30 cellular contexts compared by ENCODE assay signal in the genomic region with DNA sequence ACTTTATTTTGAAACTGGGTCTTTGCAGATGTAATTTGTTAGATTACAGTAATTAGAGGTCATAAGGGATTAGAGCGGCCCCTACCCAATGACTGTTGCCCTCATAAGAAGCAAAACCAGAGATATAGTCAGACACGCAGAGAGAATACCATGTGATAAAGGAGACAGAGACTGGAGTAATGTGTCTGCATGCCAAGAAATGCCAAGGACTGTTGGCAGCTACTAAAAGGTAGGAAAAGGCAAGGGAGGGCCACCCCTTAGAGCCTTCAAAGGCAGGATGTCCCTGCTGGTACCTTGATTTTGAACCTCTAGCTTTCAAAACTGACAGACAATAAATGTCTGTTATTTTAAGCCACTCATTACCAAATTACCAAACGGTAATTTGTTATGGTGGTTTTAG.
"Had no signal": no experiment of that assay in that cellular context is flagged by ENCODE, and none has a peak within 500 bp of the region (broad histone marks: within the 10 kb centered on the region; RNA-seq: fewer than 3 reads in every experiment).

No MANE protein-coding gene starts in this region.

- H3K4me3 Mint-ChIP-seq: activated CD4-positive, alpha-beta memory T cell treated with anti-CD3 and anti-CD28 coated beads, Interleukin-2, amount 10 ng/mL, durations not matched to agents 7 days and 5 days; activated CD4-positive, alpha-beta T cell treated with anti-CD3 and anti-CD28 coated beads, Interleukin-2, amount 10 ng/mL, durations not matched to agents 7 days and 5 days; activated naive CD4-positive, alpha-beta T cell treated with anti-CD3 and anti-CD28 coated beads, Interleukin-2, amount 10 ng/mL, durations not matched to agents 7 days and 5 days; activated naive CD8-positive, alpha-beta T cell treated with anti-CD3 and anti-CD28 coated beads, Interleukin-2, amount 10 ng/mL, durations not matched to agents 7 days and 5 days; activated T-cell treated with anti-CD3 and anti-CD28 coated beads, Interleukin-2, amount 50 U/mL, for 24 hours; activated T-cell treated with anti-CD3 and anti-CD28 coated beads, Interleukin-2, amount 50 U/mL, for 72 hours; central memory CD8-positive, alpha-beta T cell; effector memory CD8-positive, alpha-beta T cell; WTC11 had no signal

- H3K4me3 ChIP-seq: esophagus squamous epithelium, gastroesophageal sphincter, heart right ventricle, hepatocyte had no signal

- H3K4me1 Mint-ChIP-seq: activated CD4-positive, alpha-beta memory T cell treated with anti-CD3 and anti-CD28 coated beads, Interleukin-2, amount 10 ng/mL, durations not matched to agents 7 days and 5 days; activated CD4-positive, alpha-beta T cell treated with anti-CD3 and anti-CD28 coated beads, Interleukin-2, amount 10 ng/mL, durations not matched to agents 7 days and 5 days; activated naive CD4-positive, alpha-beta T cell treated with anti-CD3 and anti-CD28 coated beads, Interleukin-2, amount 10 ng/mL, durations not matched to agents 7 days and 5 days; activated naive CD8-positive, alpha-beta T cell treated with anti-CD3 and anti-CD28 coated beads, Interleukin-2, amount 10 ng/mL, durations not matched to agents 7 days and 5 days; central memory CD8-positive, alpha-beta T cell had no signal

- H3K27me3 Mint-ChIP-seq: activated CD4-positive, alpha-beta memory T cell treated with anti-CD3 and anti-CD28 coated beads, Interleukin-2, amount 10 ng/mL, durations not matched to agents 7 days and 5 days; activated CD4-positive, alpha-beta T cell treated with anti-CD3 and anti-CD28 coated beads, Interleukin-2, amount 10 ng/mL, durations not matched to agents 7 days and 5 days; activated naive CD4-positive, alpha-beta T cell treated with anti-CD3 and anti-CD28 coated beads, Interleukin-2, amount 10 ng/mL, durations not matched to agents 7 days and 5 days; activated naive CD8-positive, alpha-beta T cell treated with anti-CD3 and anti-CD28 coated beads, Interleukin-2, amount 10 ng/mL, durations not matched to agents 7 days and 5 days; activated T-cell treated with anti-CD3 and anti-CD28 coated beads, Interleukin-2, amount 50 U/mL, for 24 hours; central memory CD8-positive, alpha-beta T cell; effector memory CD8-positive, alpha-beta T cell had no signal

- H3K27me3 ChIP-seq: brain microvascular endothelial cell, esophagus squamous epithelium, gastroesophageal sphincter, heart right ventricle, hepatocyte had no signal

- H3K36me3 Mint-ChIP-seq: activated naive CD4-positive, alpha-beta T cell treated with anti-CD3 and anti-CD28 coated beads, Interleukin-2, amount 10 ng/mL, durations not matched to agents 7 days and 5 days; activated naive CD4-positive, alpha-beta T cell treated with anti-CD3 and anti-CD28 coated beads, Interleukin-2, amount 50 U/mL, for 72 hours; activated naive CD8-positive, alpha-beta T cell treated with anti-CD3 and anti-CD28 coated beads, Interleukin-2, amount 10 ng/mL, durations not matched to agents 7 days and 5 days had no signal

- ATAC-seq: activated naive CD4-positive, alpha-beta T cell treated with anti-CD3 and anti-CD28 coated beads, Interleukin-2, amount 50 U/mL, for 72 hours; activated T-cell treated with anti-CD3 and anti-CD28 coated beads, Interleukin-2, amount 50 U/mL, for 72 hours; effector memory CD8-positive, alpha-beta T cell; gastroesophageal sphincter; heart right ventricle; WTC11 had no signal

- H3K79me2 ChIP-seq: hepatocyte had no signal

- H3K4me2 ChIP-seq: hepatocyte had no signal

- H3K27ac ChIP-seq: brain microvascular endothelial cell, epithelial cell of prostate, esophagus squamous epithelium, gastroesophageal sphincter, heart right ventricle, hepatocyte had no signal

- H3K27ac Mint-ChIP-seq: activated CD4-positive, alpha-beta memory T cell treated with anti-CD3 and anti-CD28 coated beads, Interleukin-2, amount 10 ng/mL, durations not matched to agents 7 days and 5 days; activated CD4-positive, alpha-beta T cell treated with anti-CD3 and anti-CD28 coated beads, Interleukin-2, amount 10 ng/mL, durations not matched to agents 7 days and 5 days; activated naive CD4-positive, alpha-beta T cell treated with anti-CD3 and anti-CD28 coated beads, Interleukin-2, amount 10 ng/mL, durations not matched to agents 7 days and 5 days; activated naive CD4-positive, alpha-beta T cell treated with anti-CD3 and anti-CD28 coated beads, Interleukin-2, amount 50 U/mL, for 72 hours; activated naive CD8-positive, alpha-beta T cell treated with anti-CD3 and anti-CD28 coated beads, Interleukin-2, amount 10 ng/mL, durations not matched to agents 7 days and 5 days; activated T-cell treated with anti-CD3 and anti-CD28 coated beads, Interleukin-2, amount 50 U/mL, for 24 hours; activated T-cell treated with anti-CD3 and anti-CD28 coated beads, Interleukin-2, amount 50 U/mL, for 72 hours; effector memory CD8-positive, alpha-beta T cell; WTC11 had no signal

- H3K9me3 Mint-ChIP-seq: activated CD4-positive, alpha-beta memory T cell treated with anti-CD3 and anti-CD28 coated beads, Interleukin-2, amount 10 ng/mL, durations not matched to agents 7 days and 5 days; activated CD4-positive, alpha-beta T cell treated with anti-CD3 and anti-CD28 coated beads, Interleukin-2, amount 10 ng/mL, durations not matched to agents 7 days and 5 days; activated naive CD4-positive, alpha-beta T cell treated with anti-CD3 and anti-CD28 coated beads, Interleukin-2, amount 10 ng/mL, durations not matched to agents 7 days and 5 days; activated naive CD4-positive, alpha-beta T cell treated with anti-CD3 and anti-CD28 coated beads, Interleukin-2, amount 50 U/mL, for 72 hours; activated naive CD8-positive, alpha-beta T cell treated with anti-CD3 and anti-CD28 coated beads, Interleukin-2, amount 10 ng/mL, durations not matched to agents 7 days and 5 days; activated T-cell treated with anti-CD3 and anti-CD28 coated beads, Interleukin-2, amount 50 U/mL, for 24 hours; activated T-cell treated with anti-CD3 and anti-CD28 coated beads, Interleukin-2, amount 50 U/mL, for 72 hours; central memory CD8-positive, alpha-beta T cell; effector memory CD8-positive, alpha-beta T cell had no signal

- H3K4me1 ChIP-seq: esophagus squamous epithelium, gastroesophageal sphincter had no signal

- DNase-seq: activated CD4-positive, alpha-beta memory T cell treated with anti-CD3 and anti-CD28 coated beads, Interleukin-2, amount 10 ng/mL, durations not matched to agents 7 days and 5 days; activated CD4-positive, alpha-beta T cell treated with anti-CD3 and anti-CD28 coated beads for 1 hour; activated CD4-positive, alpha-beta T cell treated with anti-CD3 and anti-CD28 coated beads for 4 hours; activated CD4-positive, alpha-beta T cell treated with anti-CD3 and anti-CD28 coated beads, Interleukin-2, amount 10 ng/mL, durations not matched to agents 7 days and 5 days; activated CD4-positive, alpha-beta T cell treated with anti-CD3 and anti-CD28 coated beads, Interleukin-2, amount 50 U/mL, for 4 hours; activated CD8-positive, alpha-beta memory T cell treated with anti-CD3 and anti-CD28 coated beads, Interleukin-2, amount 50 U/mL, for 48 hours; activated gamma-delta T cell; activated naive CD4-positive, alpha-beta T cell; activated naive CD4-positive, alpha-beta T cell treated with anti-CD3 and anti-CD28 coated beads, Interleukin-2, amount 10 ng/mL, durations not matched to agents 7 days and 5 days; activated naive CD8-positive, alpha-beta T cell treated with anti-CD3 and anti-CD28 coated beads, Interleukin-2, amount 10 ng/mL, durations not matched to agents 7 days and 5 days; activated T-cell treated with anti-CD3 and anti-CD28 coated beads for 4 hours; activated T-cell treated with anti-CD3 and anti-CD28 coated beads, Interleukin-2, amount 50 U/mL, for 24 hours; activated T-cell treated with anti-CD3 and anti-CD28 coated beads, Interleukin-2, amount 50 U/mL, for 72 hours; amniotic stem cell; anterior cingulate cortex; brain microvascular endothelial cell; cortex of kidney; dermis blood vessel endothelial cell; effector CD4-positive, alpha-beta T cell; effector memory CD8-positive, alpha-beta T cell; esophagus squamous epithelium; foreskin melanocyte; heart right ventricle; T-helper 2 cell had no signal

- H3K9me3 ChIP-seq: esophagus squamous epithelium had no signal

- H3K36me3 ChIP-seq: brain microvascular endothelial cell, esophagus squamous epithelium, gastroesophageal sphincter, heart right ventricle had no signal

- H2AFZ ChIP-seq: hepatocyte had no signal
